2 cellular contexts compared by ENCODE assay signal in genomic region chr19:18058208-18059009, GRCh38.
TF ChIP-seq lines count a peak whose summit lies in the region.

No MANE protein-coding gene starts in this region.

TF ChIP-seq in A549, 52 proteins besides CTCF, POLR2A, EP300 and RAD21:
- TF ChIP-seq FOXS1 (CRISPR knock-in tag; IDR thresholded peaks at IDR 0.05) = no peak
- TF ChIP-seq HEYL (CRISPR knock-in tag; IDR thresholded peaks at IDR 0.05) = no peak
- no peak for TF ChIP-seq HDAC2 (IDR thresholded peaks at IDR 0.05)
- no peak for TF ChIP-seq JUNB (IDR thresholded peaks at IDR 0.05)
- TF ChIP-seq PBX3 (IDR thresholded peaks at IDR 0.05) = no peak
- 0 out of 2 replicates have a peak, but pooled peaks have one; percentile 11 for TF ChIP-seq MAZ (IDR thresholded peaks at IDR 0.05; ENCODE audit: borderline replicate concordance, low read depth, low read length)
- TF ChIP-seq SMC3 (IDR thresholded peaks at IDR 0.05) = peak; percentile 94
- TF ChIP-seq HMGXB4 (CRISPR knock-in tag; IDR thresholded peaks at IDR 0.05; ENCODE audit: borderline replicate concordance) = no peak
- no peak for TF ChIP-seq BCL3 (IDR thresholded peaks at IDR 0.05)
- no peak for TF ChIP-seq EHF (CRISPR knock-in tag; IDR thresholded peaks at IDR 0.05)
- peak; percentile 14 to 68; a peak in 2 of 4 replicates for TF ChIP-seq CEBPB (IDR thresholded peaks at IDR 0.05)

TF ChIP-seq in K562, 482 proteins besides CTCF, POLR2A, EP300 and RAD21 (continues in another document):
- TF ChIP-seq EP400 (IDR thresholded peaks at IDR 0.05) (peak; percentile 52), ATF1 (CRISPR knock-in tag; IDR thresholded peaks at IDR 0.05) (no peak), ATF1 (tag; IDR thresholded peaks at IDR 0.05) (0 out of 2 replicates have a peak, but pooled peaks have one; percentile 18), DMBX1 (CRISPR knock-in tag; IDR thresholded peaks at IDR 0.05; ENCODE audit: borderline replicate concordance) (peak; percentile 39; the same call in 1 of the 2 replicates), NONO (IDR thresholded peaks at IDR 0.05; ENCODE audit: low read depth in 2 of 2, low read length in 1 of 2) (0 out of 4 replicates have a peak, but pooled peaks of 1 of the 2 experiments have one; percentile 27), STAT5B (CRISPR knock-in tag; IDR thresholded peaks at IDR 0.05) (no peak), ZNF121 (CRISPR knock-in tag; conservative IDR thresholded peaks at IDR 0.05) (no peak), MTA1 (IDR thresholded peaks at IDR 0.05; ENCODE audit: borderline replicate concordance) (peak; percentile 57; the same call in 1 of the 2 replicates), YY1 (IDR thresholded peaks at IDR 0.05; ENCODE audit: borderline replicate concordance in 1 of 3, control insufficient read depth in 1 of 3, extremely low read depth in 1 of 3, insufficient read depth in 3 of 3, insufficient read length in 1 of 3, insufficient replicate concordance in 2 of 3, low read depth in 1 of 3, low read length in 2 of 3) (no peak), SMAD4 (CRISPR knock-in tag; conservative IDR thresholded peaks at IDR 0.05) (peak; percentile 49; the same call in 1 of the 2 replicates), ZBTB2 (IDR thresholded peaks at IDR 0.05) (peak; percentile 77), SMARCB1 (IDR thresholded peaks at IDR 0.05; ENCODE audit: insufficient read length, low read depth) (no peak), CREB3 (tag; conservative IDR thresholded peaks at IDR 0.05; ENCODE audit: low read depth) (no peak), KLF6 (CRISPR knock-in tag; IDR thresholded peaks at IDR 0.05; ENCODE audit: borderline replicate concordance) (peak; percentile 27; the same call in 1 of the 2 replicates), ZNF184 (CRISPR knock-in tag; IDR thresholded peaks at IDR 0.05) (no peak), ZFP1 (CRISPR knock-in tag; IDR thresholded peaks at IDR 0.05) (no peak), ZNF140 (CRISPR knock-in tag; IDR thresholded peaks at IDR 0.05) (no peak), POLR3G (IDR thresholded peaks at IDR 0.05; ENCODE audit: extremely low read depth, insufficient read length, insufficient replicate concordance) (no peak), SP1 (CRISPR knock-in tag; IDR thresholded peaks at IDR 0.05) (peak; percentile 76), TEAD2 (tag; IDR thresholded peaks at IDR 0.05) (no peak), PTTG1 (tag; IDR thresholded peaks at IDR 0.05; ENCODE audit: low read depth) (no peak), PTRF (tag; IDR thresholded peaks at IDR 0.05) (no peak), RBBP5 (IDR thresholded peaks at IDR 0.05; ENCODE audit: borderline replicate concordance, insufficient read depth, low read length, poor library complexity, severe bottlenecking) (peak; percentile 77), FOS (IDR thresholded peaks at IDR 0.05; ENCODE audit: extremely low read depth, insufficient read length) (no peak), POLR2G (IDR thresholded peaks at IDR 0.05; ENCODE audit: low read depth, low read length) (peak; percentile 67), ZNF780A (CRISPR knock-in tag; IDR thresholded peaks at IDR 0.05) (no peak), SIRT6 (IDR thresholded peaks at IDR 0.05; ENCODE audit: low read depth, low read length) (no peak), LCOR (CRISPR knock-in tag; IDR thresholded peaks at IDR 0.05) (no peak; the same call in 1 of the 2 replicates), RB1 (IDR thresholded peaks at IDR 0.05; ENCODE audit: low read depth) (peak; percentile 76), POLR2AphosphoS5 (IDR thresholded peaks at IDR 0.05; ENCODE audit: control insufficient read depth, insufficient read depth, low read depth, low read length) (no peak), E2F4 (CRISPR knock-in tag; IDR thresholded peaks at IDR 0.05; ENCODE audit: low read depth) (no peak), SMC3 (conservative IDR thresholded peaks at IDR 0.05; ENCODE audit: insufficient read depth, low read depth, low read length) (peak; percentile 92), HNRNPUL1 (IDR thresholded peaks at IDR 0.05; ENCODE audit: low read length) (no peak), ELF1 (tag; IDR thresholded peaks at IDR 0.05) (peak; percentile 55; the same call in 1 of the 2 replicates), HLTF (IDR thresholded peaks at IDR 0.05) (peak; percentile 69; the same call in 1 of the 2 replicates), SAFB (IDR thresholded peaks at IDR 0.05; ENCODE audit: borderline replicate concordance, low read depth, low read length) (no peak), PHF20 (IDR thresholded peaks at IDR 0.05; ENCODE audit: partially characterized antibody) (peak; percentile 61), ZFP36 (IDR thresholded peaks at IDR 0.05; ENCODE audit: low read depth, low read length, partially characterized antibody) (no peak), MCM7 (IDR thresholded peaks at IDR 0.05) (no peak), RNF2 (IDR thresholded peaks at IDR 0.05) (no peak), ZZZ3 (IDR thresholded peaks at IDR 0.05) (no peak), TAF7 (tag; IDR thresholded peaks at IDR 0.05) (peak; percentile 26; the same call in 1 of the 2 replicates), CEBPG (CRISPR knock-in tag; IDR thresholded peaks at IDR 0.05) (peak; percentile 44; the same call in 1 of the 2 replicates), CEBPG (tag; conservative IDR thresholded peaks at IDR 0.05 in 1 of 2, IDR thresholded peaks at IDR 0.05 in 1 of 2) (peak in 1 of 2 experiments; percentile 68; a peak in 3 of 4 replicates), GABPB1 (CRISPR knock-in tag; IDR thresholded peaks at IDR 0.05) (peak; percentile 55; the same call in 1 of the 2 replicates), JUND (IDR thresholded peaks at IDR 0.05; ENCODE audit: borderline replicate concordance, low read depth, low read length) (peak; percentile 25; the same call in 1 of the 2 replicates), JUND (tag; IDR thresholded peaks at IDR 0.05; ENCODE audit: borderline replicate concordance, low read depth, low read length) (no peak), ZKSCAN1 (IDR thresholded peaks at IDR 0.05; ENCODE audit: low read depth, low read length) (no peak), ZNF384 (IDR thresholded peaks at IDR 0.05; ENCODE audit: low read depth, low read length) (0 out of 2 replicates have a peak, but pooled peaks have one; percentile 7), TOE1 (IDR thresholded peaks at IDR 0.05; ENCODE audit: borderline replicate concordance) (peak; percentile 41; the same call in 1 of the 2 replicates), TOE1 (CRISPR knock-in tag; IDR thresholded peaks at IDR 0.05; ENCODE audit: borderline replicate concordance, low read depth) (no peak), ZNF79 (CRISPR knock-in tag; IDR thresholded peaks at IDR 0.05; ENCODE audit: low read depth) (no peak), ATF7 (IDR thresholded peaks at IDR 0.05) (peak; percentile 39; the same call in 1 of the 2 replicates)
- TF ChIP-seq, protein P1, sequence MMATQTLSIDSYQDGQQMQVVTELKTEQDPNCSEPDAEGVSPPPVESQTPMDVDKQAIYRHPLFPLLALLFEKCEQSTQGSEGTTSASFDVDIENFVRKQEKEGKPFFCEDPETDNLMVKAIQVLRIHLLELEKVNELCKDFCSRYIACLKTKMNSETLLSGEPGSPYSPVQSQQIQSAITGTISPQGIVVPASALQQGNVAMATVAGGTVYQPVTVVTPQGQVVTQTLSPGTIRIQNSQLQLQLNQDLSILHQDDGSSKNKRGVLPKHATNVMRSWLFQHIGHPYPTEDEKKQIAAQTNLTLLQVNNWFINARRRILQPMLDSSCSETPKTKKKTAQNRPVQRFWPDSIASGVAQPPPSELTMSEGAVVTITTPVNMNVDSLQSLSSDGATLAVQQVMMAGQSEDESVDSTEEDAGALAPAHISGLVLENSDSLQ (IDR thresholded peaks at IDR 0.05) = no peak
- TF ChIP-seq, protein P2, sequence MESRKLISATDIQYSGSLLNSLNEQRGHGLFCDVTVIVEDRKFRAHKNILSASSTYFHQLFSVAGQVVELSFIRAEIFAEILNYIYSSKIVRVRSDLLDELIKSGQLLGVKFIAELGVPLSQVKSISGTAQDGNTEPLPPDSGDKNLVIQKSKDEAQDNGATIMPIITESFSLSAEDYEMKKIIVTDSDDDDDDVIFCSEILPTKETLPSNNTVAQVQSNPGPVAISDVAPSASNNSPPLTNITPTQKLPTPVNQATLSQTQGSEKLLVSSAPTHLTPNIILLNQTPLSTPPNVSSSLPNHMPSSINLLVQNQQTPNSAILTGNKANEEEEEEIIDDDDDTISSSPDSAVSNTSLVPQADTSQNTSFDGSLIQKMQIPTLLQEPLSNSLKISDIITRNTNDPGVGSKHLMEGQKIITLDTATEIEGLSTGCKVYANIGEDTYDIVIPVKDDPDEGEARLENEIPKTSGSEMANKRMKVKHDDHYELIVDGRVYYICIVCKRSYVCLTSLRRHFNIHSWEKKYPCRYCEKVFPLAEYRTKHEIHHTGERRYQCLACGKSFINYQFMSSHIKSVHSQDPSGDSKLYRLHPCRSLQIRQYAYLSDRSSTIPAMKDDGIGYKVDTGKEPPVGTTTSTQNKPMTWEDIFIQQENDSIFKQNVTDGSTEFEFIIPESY (CRISPR knock-in tag; IDR thresholded peaks at IDR 0.05) = peak; percentile 48
- TF ChIP-seq, protein P3, sequence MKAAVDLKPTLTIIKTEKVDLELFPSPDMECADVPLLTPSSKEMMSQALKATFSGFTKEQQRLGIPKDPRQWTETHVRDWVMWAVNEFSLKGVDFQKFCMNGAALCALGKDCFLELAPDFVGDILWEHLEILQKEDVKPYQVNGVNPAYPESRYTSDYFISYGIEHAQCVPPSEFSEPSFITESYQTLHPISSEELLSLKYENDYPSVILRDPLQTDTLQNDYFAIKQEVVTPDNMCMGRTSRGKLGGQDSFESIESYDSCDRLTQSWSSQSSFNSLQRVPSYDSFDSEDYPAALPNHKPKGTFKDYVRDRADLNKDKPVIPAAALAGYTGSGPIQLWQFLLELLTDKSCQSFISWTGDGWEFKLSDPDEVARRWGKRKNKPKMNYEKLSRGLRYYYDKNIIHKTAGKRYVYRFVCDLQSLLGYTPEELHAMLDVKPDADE (conservative IDR thresholded peaks at IDR 0.05; ENCODE audit: control insufficient read depth, low read depth, low read length) = no peak
- TF ChIP-seq, protein P4, sequence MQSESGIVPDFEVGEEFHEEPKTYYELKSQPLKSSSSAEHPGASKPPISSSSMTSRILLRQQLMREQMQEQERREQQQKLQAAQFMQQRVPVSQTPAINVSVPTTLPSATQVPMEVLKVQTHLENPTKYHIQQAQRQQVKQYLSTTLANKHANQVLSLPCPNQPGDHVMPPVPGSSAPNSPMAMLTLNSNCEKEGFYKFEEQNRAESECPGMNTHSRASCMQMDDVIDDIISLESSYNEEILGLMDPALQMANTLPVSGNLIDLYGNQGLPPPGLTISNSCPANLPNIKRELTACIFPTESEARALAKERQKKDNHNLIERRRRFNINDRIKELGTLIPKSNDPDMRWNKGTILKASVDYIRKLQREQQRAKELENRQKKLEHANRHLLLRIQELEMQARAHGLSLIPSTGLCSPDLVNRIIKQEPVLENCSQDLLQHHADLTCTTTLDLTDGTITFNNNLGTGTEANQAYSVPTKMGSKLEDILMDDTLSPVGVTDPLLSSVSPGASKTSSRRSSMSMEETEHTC (IDR thresholded peaks at IDR 0.05) = no peak
- TF ChIP-seq, protein P5, sequence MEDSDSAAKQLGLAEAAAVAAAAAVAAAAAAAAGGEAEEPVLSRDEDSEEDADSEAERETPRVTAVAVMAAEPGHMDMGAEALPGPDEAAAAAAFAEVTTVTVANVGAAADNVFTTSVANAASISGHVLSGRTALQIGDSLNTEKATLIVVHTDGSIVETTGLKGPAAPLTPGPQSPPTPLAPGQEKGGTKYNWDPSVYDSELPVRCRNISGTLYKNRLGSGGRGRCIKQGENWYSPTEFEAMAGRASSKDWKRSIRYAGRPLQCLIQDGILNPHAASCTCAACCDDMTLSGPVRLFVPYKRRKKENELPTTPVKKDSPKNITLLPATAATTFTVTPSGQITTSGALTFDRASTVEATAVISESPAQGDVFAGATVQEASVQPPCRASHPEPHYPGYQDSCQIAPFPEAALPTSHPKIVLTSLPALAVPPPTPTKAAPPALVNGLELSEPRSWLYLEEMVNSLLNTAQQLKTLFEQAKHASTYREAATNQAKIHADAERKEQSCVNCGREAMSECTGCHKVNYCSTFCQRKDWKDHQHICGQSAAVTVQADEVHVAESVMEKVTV (CRISPR knock-in tag; IDR thresholded peaks at IDR 0.05) = peak; percentile 96
- TF ChIP-seq, protein P6, sequence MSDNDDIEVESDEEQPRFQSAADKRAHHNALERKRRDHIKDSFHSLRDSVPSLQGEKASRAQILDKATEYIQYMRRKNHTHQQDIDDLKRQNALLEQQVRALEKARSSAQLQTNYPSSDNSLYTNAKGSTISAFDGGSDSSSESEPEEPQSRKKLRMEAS (CRISPR knock-in tag; IDR thresholded peaks at IDR 0.05) = peak; percentile 59; the same call in 1 of the 2 replicates
